34 cellular contexts compared by ENCODE assay signal in genomic region chr7:127017196-127017595, GRCh38.
"Had no signal": no experiment of that assay in that cellular context is flagged by ENCODE, and none has a peak within 500 bp of the region (broad histone marks: within the 10 kb centered on the region; RNA-seq: fewer than 3 reads in every experiment).

No MANE protein-coding gene starts in this region.

- H3K4me3 ChIP-seq: MG63 had no signal

- DNase-seq: Karpas-422, Kasumi-1, MG63, MM.1S, MV-4-11, NCI-H1048, NCI-H1092, NCI-H1092 treated with DMSO at 0.1 percent for 48 hours, NCI-H1105, NCI-H1105 treated with DMSO at 0.1 percent for 48 hours, NCI-H1417, NCI-H1417 treated with DMSO at 0.1 percent for 48 hours, NCI-H1436, NCI-H1436 treated with DMSO at 0.1 percent for 48 hours, NCI-H146, NCI-H1694, NCI-H1694 treated with DMSO at 0.1 percent for 48 hours, NCI-H187, NCI-H187 treated with DMSO at 0.1 percent for 48 hours, NCI-H1930, NCI-H2029, NCI-H2029 treated with DMSO at 0.1 percent for 48 hours, NCI-H2081, NCI-H2081 treated with DMSO at 0.1 percent for 48 hours, NCI-H2107, NCI-H2171, NCI-H2171 treated with DMSO at 0.1 percent for 48 hours, NCI-H2227 treated with DMSO at 0.1 percent for 48 hours, NCI-H226, NCI-H345, NCI-H446, NCI-H446 treated with DMSO at 0.1 percent for 48 hours, NCI-H510A, NCI-H510A treated with DMSO at 0.1 percent for 48 hours had no signal

- H3K9me3 ChIP-seq: MG63 had no signal

- H3K36me3 ChIP-seq: MG63 had no signal
